Comparison of ENCODE assay signal across 21 cellular contexts in genomic region chr1:234884006-234884405, GRCh38.
"Had no signal": no experiment of that assay in that cellular context is flagged by ENCODE, and none has a peak within 500 bp of the region (broad histone marks: within the 10 kb centered on the region; RNA-seq: fewer than 3 reads in every experiment).

No MANE protein-coding gene starts in this region.

- H3K79me2 ChIP-seq: hepatocyte had no signal

- FAIRE-seq: endometrium, TTC549 had no signal

- H2AFZ ChIP-seq: hepatocyte had no signal

- H3K4me3 ChIP-seq: hepatocyte, SK-N-MC, suprapubic skin, tibial nerve had no signal

- ATAC-seq: activated T-helper 17 cell treated with anti-CD3 and anti-CD28 coated beads, Interleukin-2, amount 50 U/mL, for 72 hours; stimulated activated naive CD8-positive, alpha-beta T cell treated with anti-CD3 and anti-CD28 coated beads, Interleukin-15, amount 100 ng/mL, for 72 hours had no signal

- H3K4me2 ChIP-seq: hepatocyte had no signal

- DNase-seq: activated CD4-positive, alpha-beta T cell treated with anti-CD3 and anti-CD28 coated beads, Interleukin-2, amount 10 ng/mL, durations not matched to agents 7 days and 5 days; activated CD4-positive, CD25-positive, alpha-beta regulatory T cell treated with anti-CD3 and anti-CD28 coated beads, Interleukin-2, amount 50 U/mL, for 72 hours; activated naive CD4-positive, alpha-beta T cell treated with Interleukin-2 at 50 U/mL for 16 hours; activated T-cell treated with anti-CD3 and anti-CD28 coated beads, Interleukin-2, amount 50 U/mL, for 1 hour; amygdala; cerebellar nuclear complex; effector CD4-positive, alpha-beta T cell; foreskin fibroblast; immature natural killer cell; kidney glomerular epithelial cell; stimulated activated CD4-positive, alpha-beta T cell treated with anti-CD3 and anti-CD28 coated beads, Interleukin-4, amount 100 ng/mL, for 24 hours; stimulated activated naive CD8-positive, alpha-beta T cell treated with anti-CD3 and anti-CD28 coated beads, Interleukin-15, amount 100 ng/mL, for 72 hours; SW 1271; WERI-Rb-1 had no signal

- H3K9me3 ChIP-seq: suprapubic skin had no signal

- H3K27ac ChIP-seq: hepatocyte, SK-N-MC, suprapubic skin, tibial nerve, WERI-Rb-1 had no signal

- H3K36me3 ChIP-seq: suprapubic skin, tibial nerve, WERI-Rb-1 had no signal

- H3K27me3 ChIP-seq: hepatocyte, suprapubic skin, tibial nerve had no signal
